Comparison of ENCODE assay signal across 8 cellular contexts in the genomic region with DNA sequence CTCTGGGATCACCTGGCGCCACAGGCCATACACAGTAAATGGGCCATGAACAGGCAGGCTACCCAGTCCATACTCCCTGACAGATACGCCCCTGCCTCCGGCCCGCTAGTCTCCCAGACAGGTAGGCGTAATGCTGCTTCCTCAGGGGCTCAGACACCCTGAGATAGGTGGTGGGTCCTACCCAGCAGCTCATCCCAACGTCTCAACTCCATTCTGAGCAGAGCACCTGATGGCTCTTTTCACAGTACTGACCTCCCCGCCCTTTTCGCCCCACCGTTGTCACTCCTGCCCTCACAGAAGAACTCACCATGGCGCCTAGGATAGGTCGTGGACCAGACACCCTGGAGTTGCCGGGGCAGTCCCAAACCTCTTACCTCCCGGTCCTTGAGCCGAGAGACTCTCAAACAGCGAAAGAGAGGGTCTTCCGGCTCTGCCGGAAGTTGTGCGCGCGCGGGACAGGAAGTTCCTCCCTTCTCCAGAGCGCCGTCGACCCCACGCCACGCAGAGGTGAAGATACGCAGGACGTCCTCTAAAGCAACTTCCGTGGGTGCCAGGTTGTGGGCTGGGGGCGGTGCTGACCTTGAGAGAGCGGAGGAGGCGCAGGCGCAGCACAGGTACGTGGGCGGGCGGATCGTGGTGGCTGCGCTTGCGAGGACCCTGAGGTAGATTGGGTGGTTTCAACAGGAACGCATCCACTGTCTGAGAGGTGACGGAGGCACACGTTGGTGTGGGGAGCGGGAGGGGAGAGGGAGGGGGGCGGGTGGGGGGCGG. TPM values are rescaled to one million over a fixed set of nuclear protein-coding genes. Genes with fewer than 3 reads are reported as not detected.
DNase-seq lines count a peak whose midpoint lies in the region; ATAC-seq, FAIRE-seq and TF ChIP-seq lines count a peak whose summit lies in the region.

TSS of gene TMEM161B (minus strand) at position 432 of the 771 bp plus-strand sequence. CDS start at position 310, 122 bp downstream.

- peak within 1 kb of the TSS; percentile 92 to 99 for H3K4me3 ChIP-seq in kidney (ENCODE audit: low read length in 2 of 2)

- no peaks in the 10 kb centered on the region for H3K36me3 ChIP-seq in kidney (ENCODE audit: control insufficient read depth in 1 of 2, insufficient read depth in 2 of 2, low read length in 2 of 2)

- DNase-seq in Ammon's horn (ENCODE audit: low spot score), result peak; percentile 94
- peak; percentile 87 for DNase-seq in NCI-H460 (ENCODE audit: extremely low read depth, low read depth)
- DNase-seq in cerebellar cortex (ENCODE audit: low spot score), result peak; percentile 97
- peak; percentile 97 for DNase-seq in kidney
- peak; percentile 87 to 88 for DNase-seq in stimulated activated CD4-positive, alpha-beta T cell treated with anti-CD3 and anti-CD28 coated beads, Interleukin-15, amount 100 ng/mL, for 1 hour (ENCODE audit: low read depth in 1 of 2, low spot score in 1 of 2)

- peak; percentile 91 for TF ChIP-seq POLR2A in GM19193 (IDR thresholded peaks at IDR 0.05; ENCODE audit: extremely low read depth, insufficient read depth, insufficient read length)

- FAIRE-seq in kidney (lab: Jason Lieb, UNC), result no peak

- peak; percentile 99 for ATAC-seq in HG03432 (IDR thresholded peaks at IDR 0.05; ENCODE audit: unreplicated experiment)
- ATAC-seq in activated CD4-positive, CD25-positive, alpha-beta regulatory T cell treated with anti-CD3 and anti-CD28 coated beads, Interleukin-2, amount 50 U/mL, for 24 hours, result peak; percentile 99

- TF ChIP-seq CTCF in kidney (IDR thresholded peaks at IDR 0.05; ENCODE audit: borderline replicate concordance, extremely low read depth, insufficient read depth), result no peak

- H3K9ac ChIP-seq in kidney (ENCODE audit: low read length in 2 of 2), result peak within 1 kb of the TSS; percentile 89 to 96

- intact Hi-C loops in kidney (cut with DNase I), result no loop called here

- no peaks in the 10 kb centered on the region for H3K9me3 ChIP-seq in kidney (ENCODE audit: control insufficient read depth in 1 of 2, low read length in 2 of 2)

- peaks cover 12 to 15% of the 10 kb centered on the region in 2 donors for H3K4me1 ChIP-seq in kidney (ENCODE audit: control insufficient read depth in 1 of 2, insufficient read depth in 1 of 2, low read depth in 1 of 2, low read length in 2 of 2)

- peak within 1 kb of the TSS; percentile 66 to 74 for H3K27ac ChIP-seq in kidney (ENCODE audit: low read depth in 2 of 2, low read length in 2 of 2)

RNA-seq across cellular contexts. Expression of gene TMEM161B, which starts in this region (rescaled TPM):
- 32.6 and 36.8 TPM in 2 replicates for total RNA-seq in NCI-H460 (2014; rRNA removed; shearing (Covaris generic))
- 71.0 and 76.5 TPM in 2 replicates for polyA plus RNA-seq in NCI-H460 (2014; cell fraction: nucleus; rRNA removed)
- 21.1 TPM for total RNA-seq in kidney
- polyA plus RNA-seq in kidney (ENCODE audit: insufficient read depth, low read depth, low replicate concordance), result 8.9 TPM

Comparison
In these comparisons a context has a peak if more than half of its experiments do, and no peak if none do; other contexts are left out.
1. Peak in every context shown above with its lines: DNase-seq, ATAC-seq, H3K4me3 ChIP-seq and H3K27ac ChIP-seq.